In genomic region chr3:3605181-3605580, GRCh38 we compare ENCODE assay signal across 22 cellular contexts.
"Had no signal": no experiment of that assay in that cellular context is flagged by ENCODE, and none has a peak within 500 bp of the region (broad histone marks: within the 10 kb centered on the region; RNA-seq: fewer than 3 reads in every experiment).

No MANE protein-coding gene starts in this region.

- DNase-seq: IMR-90, Karpas-422, KG1, MG63, NCI-H1092, NCI-H1105 treated with DMSO at 0.1 percent for 48 hours, NCI-H1417 treated with DMSO at 0.1 percent for 48 hours, NCI-H146, NCI-H1694 treated with DMSO at 0.1 percent for 48 hours, NCI-H1930, NCI-H2081, NCI-H2107, NCI-H226, NCI-H446, NCI-H510A, NCI-H524 treated with DMSO at 0.1 percent for 48 hours, NCI-H69, NCI-H774, Right ventricle myocardium superior, RPMI8226, SK-N-SH had no signal

- H3K9me3 ChIP-seq: MG63, SK-N-SH had no signal

- H3K4me3 ChIP-seq: MG63 had no signal

- H3K27me3 ChIP-seq: MG63 had no signal

- ATAC-seq: HepG2 had no signal

- H3K36me3 ChIP-seq: MG63 had no signal
